18 cellular contexts compared by ENCODE assay signal in the genomic region with DNA sequence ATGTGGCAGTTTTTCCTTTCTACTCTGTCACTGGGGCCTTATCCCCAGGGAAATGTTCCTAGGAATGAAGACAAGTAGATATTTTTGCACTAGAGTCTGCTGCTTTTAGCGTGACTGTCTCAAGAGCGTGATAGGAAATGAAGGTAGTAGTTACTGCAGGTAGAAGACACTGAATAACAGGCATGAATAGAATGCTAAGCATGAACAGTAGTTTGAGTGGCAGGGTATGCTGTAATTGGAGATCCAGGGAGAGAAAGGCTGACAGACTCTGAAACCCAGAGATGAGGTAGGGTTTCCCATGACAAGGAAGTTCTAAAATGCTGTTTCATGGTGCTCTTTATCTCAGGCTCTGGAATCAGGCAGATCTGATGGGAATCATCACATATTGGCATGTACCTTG.
DNase-seq lines count a peak whose midpoint lies in the region; ATAC-seq lines count a peak whose summit lies in the region.
"Had no signal": no experiment of that assay in that cellular context is flagged by ENCODE, and none has a peak within 500 bp of the region (broad histone marks: within the 10 kb centered on the region; RNA-seq: fewer than 3 reads in every experiment).

No MANE protein-coding gene starts in this region.

- no peak for ATAC-seq in GM18867 (IDR thresholded peaks at IDR 0.05; ENCODE audit: unreplicated experiment)
- ATAC-seq in activated CD4-positive, CD25-positive, alpha-beta regulatory T cell treated with anti-CD3 and anti-CD28 coated beads, Interleukin-2, amount 50 U/mL, for 24 hours = no peak
- ATAC-seq: T-cell had no signal

- DNase-seq in NCI-H510A treated with DMSO at 0.1 percent for 48 hours (lab: John Stamatoyannopoulos, UW) (peak; percentile 31), NCI-H510A (lab: John Stamatoyannopoulos, UW) (no peak), NCI-H2107 treated with DMSO at 0.1 percent for 48 hours (lab: John Stamatoyannopoulos, UW; ENCODE audit: unreplicated experiment) (peak; percentile 85), iPS-NIHi7 (ENCODE audit: extremely low spot score) (peak; percentile 12), GM19240 (ENCODE audit: insufficient read length, low spot score) (no peak)
- DNase-seq: Calu3, H7, Karpas-422, NCI-H1092, NCI-H1417 treated with DMSO at 0.1 percent for 48 hours, NCI-H1694 treated with DMSO at 0.1 percent for 48 hours, NCI-H446, NCI-H526 treated with DMSO at 0.1 percent for 48 hours, PC-9, Right ventricle myocardium superior, T-cell had no signal

Comparison
In these comparisons a context has a peak if more than half of its experiments do, and no peak if none do; other contexts are left out.
1. DNase-seq: peak in NCI-H510A treated with DMSO at 0.1 percent for 48 hours (single experiment), NCI-H2107 treated with DMSO at 0.1 percent for 48 hours (single experiment) and iPS-NIHi7 (single experiment); none in NCI-H510A (single experiment) and GM19240 (single experiment).